Comparison of ENCODE assay signal across 11 cellular contexts in the genomic region with DNA sequence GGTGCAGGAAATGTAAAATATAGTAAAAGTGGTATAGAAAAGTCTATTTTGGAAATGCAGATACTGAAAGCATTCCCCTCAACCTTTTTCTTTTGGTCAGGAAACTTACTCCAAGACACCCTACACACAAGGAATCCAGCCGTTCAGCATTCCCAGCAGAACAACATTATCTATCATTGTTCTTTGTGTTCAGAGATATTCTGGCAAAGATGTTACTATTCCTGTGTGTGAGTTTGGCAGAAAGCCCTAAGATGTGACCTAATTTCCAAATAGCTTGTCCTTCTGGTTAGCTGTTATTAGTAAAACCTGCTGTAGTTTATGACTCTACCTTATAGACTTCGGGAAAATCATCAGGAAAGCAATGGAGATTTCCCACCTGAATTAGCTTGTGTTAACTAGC.
DNase-seq lines count a peak whose midpoint lies in the region; ATAC-seq and TF ChIP-seq lines count a peak whose summit lies in the region.
"Had no signal": no experiment of that assay in that cellular context is flagged by ENCODE, and none has a peak within 500 bp of the region (broad histone marks: within the 10 kb centered on the region; RNA-seq: fewer than 3 reads in every experiment).

No MANE protein-coding gene starts in this region.

- intact Hi-C loops in heart left ventricle (cut with DNase I) = loop anchor here in 7 of 10 donors (5.0 to 10.0 kb wide), 5 partner anchors 52 to 170 kb away; partner anchors contain the start of gene PELI1 (in 3 of the 7)

- no peak for TF ChIP-seq CTCF in heart left ventricle (IDR thresholded peaks at IDR 0.05)

- DNase-seq in amniotic epithelial cell (ENCODE audit: low read depth) (peak; percentile 60), heart left ventricle (peak in 1 of 5 donors; percentile 50), retina (no peak), GM19240 (ENCODE audit: insufficient read length, low spot score) (no peak), NK-92 (lab: John Stamatoyannopoulos, UW; ENCODE audit: unreplicated experiment) (no peak)
- no peak for DNase-seq in stimulated activated CD4-positive, alpha-beta T cell treated with anti-CD3 and anti-CD28 coated beads, Interleukin-4, amount 100 ng/mL, for 4 hours
- DNase-seq: activated T-cell treated with anti-CD3 and anti-CD28 coated beads, Interleukin-2, amount 50 U/mL, for 48 hours; natural killer cell; NCI-H146 had no signal

- no peaks in the 10 kb centered on the region for H3K27me3 ChIP-seq in heart left ventricle
- no peaks in the 10 kb centered on the region for H3K27me3 ChIP-seq in rectal smooth muscle tissue (ENCODE audit: control insufficient read depth, insufficient read depth, low read length)

- no peak for TF ChIP-seq POLR2A in heart left ventricle (IDR thresholded peaks at IDR 0.05)

- TF ChIP-seq EP300 in Ishikawa (IDR thresholded peaks at IDR 0.05; ENCODE audit: borderline replicate concordance) = no peak

- peaks cover 3 to 53% (median 22%) of the 10 kb centered on the region in 12 donors for H3K4me1 ChIP-seq in heart left ventricle
- peaks cover 34% of the 10 kb centered on the region for H3K4me1 ChIP-seq in rectal smooth muscle tissue (ENCODE audit: control insufficient read depth, insufficient read depth, low read length)

- TF ChIP-seq RAD21 in Ishikawa (IDR thresholded peaks at IDR 0.05; ENCODE audit: low read depth) = no peak

- H3K9ac ChIP-seq in rectal smooth muscle tissue (ENCODE audit: low read length) = no peak overlapping the region

- WGBS in heart left ventricle, 4 donors = 10 to 26% (median 17%) methylated on average over 2 of the region's 2 CpGs

- ATAC-seq in heart left ventricle = peak; percentile 68 to 83 (median 76)
- ATAC-seq: natural killer cell had no signal

- H3K27ac ChIP-seq in heart left ventricle (peak overlapping the region in 9 of 12 donors; percentile 10 to 65 (median 37)), rectal smooth muscle tissue (ENCODE audit: low read depth, low read length) (peak overlapping the region; percentile 71)

- H3K36me3 ChIP-seq in heart left ventricle (no peaks in the 10 kb centered on the region), rectal smooth muscle tissue (ENCODE audit: control insufficient read depth, insufficient read depth, low read length) (no peaks in the 10 kb centered on the region)

- no peaks in the 10 kb centered on the region for H3K9me3 ChIP-seq in heart left ventricle

- H3K4me3 ChIP-seq in heart left ventricle (no peak overlapping the region), rectal smooth muscle tissue (ENCODE audit: low read length) (no peak overlapping the region)

TF ChIP-seq in Ishikawa, 13 proteins besides CTCF, POLR2A, EP300 and RAD21:
- TF ChIP-seq CEBPB (IDR thresholded peaks at IDR 0.05) = no peak
- TF ChIP-seq REST (IDR thresholded peaks at IDR 0.05; ENCODE audit: low read depth) = no peak
- TF ChIP-seq, protein P1, sequence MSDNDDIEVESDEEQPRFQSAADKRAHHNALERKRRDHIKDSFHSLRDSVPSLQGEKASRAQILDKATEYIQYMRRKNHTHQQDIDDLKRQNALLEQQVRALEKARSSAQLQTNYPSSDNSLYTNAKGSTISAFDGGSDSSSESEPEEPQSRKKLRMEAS (IDR thresholded peaks at IDR 0.05) = no peak
- no peak for TF ChIP-seq YY1 (IDR thresholded peaks at IDR 0.05; ENCODE audit: low read depth)
- TF ChIP-seq NFIC (IDR thresholded peaks at IDR 0.05) = peak; percentile 26; the same call in 1 of the 2 replicates
- no peak for TF ChIP-seq TCF12 (IDR thresholded peaks at IDR 0.05; ENCODE audit: low read depth)
- TF ChIP-seq ZBTB7A (IDR thresholded peaks at IDR 0.05; ENCODE audit: low read depth) = no peak
- peak; percentile 41; the same call in 1 of the 2 replicates for TF ChIP-seq TEAD4 (IDR thresholded peaks at IDR 0.05)
- no peak for TF ChIP-seq CREB1 (IDR thresholded peaks at IDR 0.05; ENCODE audit: low read depth)
- TF ChIP-seq FOXM1 (IDR thresholded peaks at IDR 0.05; ENCODE audit: borderline replicate concordance, low read depth) = no peak
- TF ChIP-seq EGR1 (IDR thresholded peaks at IDR 0.05) = no peak
- no peak for TF ChIP-seq TAF1 (IDR thresholded peaks at IDR 0.05; ENCODE audit: low read depth)
TF ChIP-seq in Ishikawa: peak in this region for 2.
